ENCODE assay signal across 8 cellular contexts in the genomic region with DNA sequence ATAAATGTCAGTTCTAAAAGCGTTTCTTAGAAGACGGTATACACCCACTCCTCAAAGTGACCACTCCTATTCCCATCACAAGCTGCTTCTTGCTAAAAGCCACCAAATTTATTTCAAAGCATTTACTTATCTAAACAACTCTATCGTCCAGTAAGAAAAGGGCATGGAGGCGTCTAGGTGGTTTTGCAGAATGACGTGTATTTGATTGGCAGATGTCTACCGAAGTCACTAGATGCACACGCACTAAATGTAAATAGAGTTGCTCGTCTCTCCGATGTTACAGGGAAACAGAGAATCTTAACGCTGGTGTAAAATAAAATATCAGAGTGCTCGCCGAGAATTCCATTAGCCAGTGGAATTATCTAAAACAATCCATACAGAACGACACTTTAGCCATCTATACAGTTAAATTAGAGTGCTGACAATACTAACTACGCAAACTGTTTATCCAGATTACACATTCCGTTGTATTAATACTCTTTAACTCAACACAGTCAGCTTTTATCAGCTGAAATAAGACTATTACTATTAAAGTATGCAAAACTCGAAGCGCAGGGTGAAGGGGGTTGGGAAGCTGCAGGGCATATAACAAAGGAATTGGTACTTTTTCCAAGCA. TPM values are rescaled to one million over a fixed set of nuclear protein-coding genes. Genes with fewer than 3 reads are reported as not detected.
DNase-seq lines count a peak whose midpoint lies in the region; ATAC-seq and TF ChIP-seq lines count a peak whose summit lies in the region.

No MANE protein-coding gene starts in this region.

- no peak overlapping the region for H2AFZ ChIP-seq in Loucy (ENCODE audit: low read length)

- H3F3A ChIP-seq in Loucy (ENCODE audit: low read depth) = no peaks in the 10 kb centered on the region

- H3K4me3 ChIP-seq in Loucy (ENCODE audit: low read length, poor library complexity, severe bottlenecking) = peak overlapping the region; percentile 81
- peak overlapping the region; percentile 62 for H3K4me3 ChIP-seq in kidney epithelial cell (ENCODE audit: low read depth, low read length)
- H3K4me3 ChIP-seq in stomach = peak overlapping the region; percentile 89 to 96 (median 90)

- POLR2A ChIA-PET in GM10248 (lab: Yijun Ruan, JAX) = interaction anchor here (0.6 kb wide), 1 partner anchor 16 kb away, joined by 4 read pairs; no protein-coding TSS in a partner anchor

- peak overlapping the region; percentile 90 for H3K4me2 ChIP-seq in Loucy (ENCODE audit: low read depth, low read length, poor library complexity, severe bottlenecking)

- no peak for TF ChIP-seq POLR2A in stomach (IDR thresholded peaks at IDR 0.05)

- intact Hi-C loops in stomach (cut with DNase I; ENCODE audit: low total_unique reads) = no loop called here

- TF ChIP-seq CTCF in Loucy (conservative IDR thresholded peaks at IDR 0.05; ENCODE audit: low read length) (no peak), kidney epithelial cell (IDR thresholded peaks at IDR 0.05; ENCODE audit: insufficient read depth, low read length, poor library complexity, severe bottlenecking) (no peak), stomach (IDR thresholded peaks at IDR 0.05) (no peak), GM10248 (IDR thresholded peaks at IDR 0.05; ENCODE audit: control extremely low read depth, extremely low read depth, low read depth, missing control alignments) (no peak)

- H3K36me3 ChIP-seq in Loucy (ENCODE audit: insufficient read depth, low read length) = no peaks in the 10 kb centered on the region
- H3K36me3 ChIP-seq in kidney epithelial cell (ENCODE audit: control insufficient read depth, insufficient read depth, low read length) = no peaks in the 10 kb centered on the region
- no peaks in the 10 kb centered on the region for H3K36me3 ChIP-seq in stomach

- DNase-seq in AML-193 (lab: John Stamatoyannopoulos, UW) (peak; percentile 15 to 25), amniotic epithelial cell (ENCODE audit: low read depth) (peak; percentile 40), kidney epithelial cell (ENCODE audit: low read depth) (no peak), stomach (no peak), GM10248 (ENCODE audit: extremely low spot score) (no peak), KG1 (lab: John Stamatoyannopoulos, UW) (no peak)

- TF ChIP-seq EP300 in stomach (IDR thresholded peaks at IDR 0.05) = no peak

- peaks cover 64% of the 10 kb centered on the region for H3K79me2 ChIP-seq in Loucy (ENCODE audit: insufficient read depth, low read length)

- H3K27ac ChIP-seq in stomach = peak overlapping the region; percentile 94 to 97 (median 96)

- H3K9ac ChIP-seq in Loucy (ENCODE audit: low read depth, low read length, poor library complexity, severe bottlenecking) = peak overlapping the region; percentile 85

- 12 to 17% (median 15%) methylated on average over 17 of the region's 17 CpGs for WGBS in stomach, 5 donors

- ATAC-seq in HG02884 (IDR thresholded peaks at IDR 0.05; ENCODE audit: unreplicated experiment) = no peak

- H3K9me3 ChIP-seq in Loucy (ENCODE audit: insufficient read depth, low read depth, low read length) (no peaks in the 10 kb centered on the region), stomach (no peaks in the 10 kb centered on the region)

- H3K4me1 ChIP-seq in Loucy (ENCODE audit: insufficient read depth, low read length, poor library complexity, severe bottlenecking) (peaks cover 56% of the 10 kb centered on the region), stomach (peaks cover 22 to 66% (median 45%) of the 10 kb centered on the region in 4 donors)

- CTCF ChIA-PET in GM10248 (lab: Yijun Ruan, JAX) = interaction anchor here (1.2 kb wide), 1 partner anchor 297 kb away, joined by 3 read pairs; no protein-coding TSS in a partner anchor

- H4K20me1 ChIP-seq in Loucy (ENCODE audit: insufficient read depth, low read length, poor library complexity, severe bottlenecking) = peaks cover 27% of the 10 kb centered on the region

- H3K9me2 ChIP-seq in Loucy (replicated peaks; ENCODE audit: low read depth, low read length) = no peaks in the 10 kb centered on the region

- H3K27me3 ChIP-seq in Loucy (ENCODE audit: insufficient read depth, low read length, poor library complexity, severe bottlenecking) (no peaks in the 10 kb centered on the region), kidney epithelial cell (ENCODE audit: control insufficient read depth, insufficient read depth, low read length) (no peaks in the 10 kb centered on the region), stomach (peaks cover 0 to 11% (median 0%) of the 10 kb centered on the region in 3 donors)

RNA-seq across cellular contexts. Expression of gene KLF12, which starts 1.9 kb away (rescaled TPM):
- total RNA-seq in kidney epithelial cell = 11.9 and 13.1 TPM in 2 replicates
- 10 to 100 TPM in 1 of 5 donors, 1 to 10 TPM in 4; 3.2 to 24.6 (median 9.3) TPM for total RNA-seq in stomach
- 1 to 10 TPM in 2 of 3 donors, under 1 TPM in 1; 0.73 to 1.2 (median 1.1) TPM for polyA plus RNA-seq in stomach

Comparison
In these comparisons a context has a peak if more than half of its experiments do, and no peak if none do; other contexts are left out.
1. DNase-seq: peak in AML-193 (2 of 2) and amniotic epithelial cell (single experiment); none in kidney epithelial cell (single experiment), stomach (single experiment), GM10248 (single experiment) and KG1 (single experiment).
2. Peak in every context shown above with its lines, with median percentiles within 50 percentile points of each other: H3K4me3 ChIP-seq.